ENCODE assay signal across 15 cellular contexts in genomic region chr12:19846561-19846960, GRCh38.
DNase-seq lines count a peak whose midpoint lies in the region; ATAC-seq, FAIRE-seq and TF ChIP-seq lines count a peak whose summit lies in the region.
"Had no signal": no experiment of that assay in that cellular context is flagged by ENCODE, and none has a peak within 500 bp of the region (broad histone marks: within the 10 kb centered on the region; RNA-seq: fewer than 3 reads in every experiment).

No MANE protein-coding gene starts in this region.

- no peak overlapping the region for H3K14ac ChIP-seq in IMR-90 (replicated peaks; ENCODE audit: low read depth, low read length)

- peak; percentile 13 to 19 for DNase-seq in A549 (ENCODE audit: low read depth in 1 of 2, low spot score in 1 of 2)
- DNase-seq in IMR-90: peak; percentile 69
- DNase-seq in astrocyte of the hippocampus (ENCODE audit: low read depth, low spot score): peak; percentile 68
- DNase-seq in kidney glomerular epithelial cell (lab: John Stamatoyannopoulos, UW): peak; percentile 70
- DNase-seq in AML-193 (lab: John Stamatoyannopoulos, UW): no peak
- no peak for DNase-seq in anterior cingulate cortex (lab: John Stamatoyannopoulos, UW)
- DNase-seq in C1 segment of cervical spinal cord (lab: John Stamatoyannopoulos, UW): no peak
- no peak for DNase-seq in middle frontal gyrus (ENCODE audit: extremely low spot score, low spot score)
- DNase-seq: activated CD4-positive, alpha-beta T cell treated with anti-CD3 and anti-CD28 coated beads, Interleukin-2, amount 50 U/mL, for 4 hours; activated naive CD4-positive, alpha-beta T cell treated with anti-CD3 and anti-CD28 coated beads, Interleukin-2, amount 10 ng/mL, durations not matched to agents 7 days and 5 days; GF-D8; stimulated activated naive CD4-positive, alpha-beta T cell; SW 1271 had no signal

- 0 out of 2 replicates have a peak overlapping the region, but pooled peaks have one; percentile 28 for H2BK120ac ChIP-seq in IMR-90 (ENCODE audit: low read depth, low read length)

- WGBS in A549 (ENCODE audit: missing lambda C conversion rate): 8% methylated on average over 3 of the region's 3 CpGs
- no CpG with 5 or more reads among the region's 3 CpGs for WGBS in IMR-90 (ENCODE audit: extremely low coverage in 2 of 2, insufficient read length in 1 of 2), 2 experiments

- H4K8ac ChIP-seq in IMR-90 (ENCODE audit: low read depth in 2 of 2, low read length in 2 of 2): no peak overlapping the region; a peak in 1 of 4 replicates

- H3K36me3 ChIP-seq in IMR-90 (ENCODE audit: control insufficient read depth, insufficient read depth, low read length): no peaks in the 10 kb centered on the region

- no peak overlapping the region for H2AK5ac ChIP-seq in IMR-90 (ENCODE audit: low read depth, low read length)

- peaks cover 12% of the 10 kb centered on the region for H3K4me1 ChIP-seq in A549
- peaks cover 11% of the 10 kb centered on the region for H3K4me1 ChIP-seq in IMR-90 (ENCODE audit: control insufficient read depth, insufficient read depth, low read length)

- no TSS peak for BruUV-seq in IMR-90 (replicated peaks; lab: Mats Ljungman, UMichigan)

- peak overlapping the region; percentile 26 for H3K4me2 ChIP-seq in A549
- peak overlapping the region; percentile 47; the same call in 1 of the 2 replicates for H3K4me2 ChIP-seq in IMR-90 (ENCODE audit: low read depth, low read length)

- H2BK5ac ChIP-seq in IMR-90 (ENCODE audit: low read depth, low read length, poor library complexity, severe bottlenecking): peak overlapping the region; percentile 93

- H3K27ac ChIP-seq in A549 (peak overlapping the region in 1 of 2 experiments; percentile 50; a peak in 1 of 6 replicates), IMR-90 (ENCODE audit: insufficient read depth, low read length) (no peak overlapping the region)

- TF ChIP-seq EP300 in A549 (IDR thresholded peaks at IDR 0.05): no peak

- TF ChIP-seq POLR2A in A549 (IDR thresholded peaks at IDR 0.05; ENCODE audit: low read length): no peak
- no peak for TF ChIP-seq POLR2A in IMR-90 (IDR thresholded peaks at IDR 0.05; ENCODE audit: low read depth, low read length)

- peak overlapping the region; percentile 88; the same call in 1 of the 2 replicates for H3K18ac ChIP-seq in IMR-90 (ENCODE audit: low read depth, low read length)

- no peak overlapping the region; the same call in 1 of the 2 replicates for H3K4ac ChIP-seq in IMR-90 (ENCODE audit: low read depth, low read length)

- H4K20me1 ChIP-seq in IMR-90 (ENCODE audit: insufficient read depth, low read length): no peaks in the 10 kb centered on the region

- dilution Hi-C loops in IMR-90 (cut with HindIII; ENCODE audit: low sequenced_read_pairs, unreplicated experiment): no loop called here

- CTCF ChIA-PET in A549 (lab: Yijun Ruan, JAX): interaction anchor here (0.6 kb wide), 1 partner anchor 395 kb away, joined by 3 read pairs; no protein-coding TSS in a partner anchor
- CTCF ChIA-PET in IMR-90 (lab: Yijun Ruan, JAX): interaction anchor here (0.6 to 1.1 kb wide), 3 partner anchors 9 to 531 kb away, joined by 3 to 4 read pairs (median 3); no protein-coding TSS in a partner anchor

- no peak overlapping the region for H2AK9ac ChIP-seq in IMR-90 (replicated peaks; ENCODE audit: low read depth, low read length, poor library complexity)

- H3K79me1 ChIP-seq in IMR-90 (ENCODE audit: low read depth in 1 of 2, low read length in 2 of 2): no peaks in the 10 kb centered on the region

- H3K9me1 ChIP-seq in IMR-90 (ENCODE audit: insufficient read depth, low read length): peaks cover 7% of the 10 kb centered on the region

- no peak overlapping the region for H3K4me3 ChIP-seq in A549
- no peak overlapping the region for H3K4me3 ChIP-seq in IMR-90 (ENCODE audit: insufficient read depth, low read depth, low read length)
- H3K4me3 ChIP-seq: K562 had no signal

- no peak overlapping the region for H2AFZ ChIP-seq in IMR-90 (replicated peaks; ENCODE audit: low read length, poor library complexity)

- intact Hi-C loops in IMR-90 (cut with micrococcal nuclease): no loop called here

- TF ChIP-seq RAD21 in A549 (conservative IDR thresholded peaks at IDR 0.05 in 1 of 2, IDR thresholded peaks at IDR 0.05 in 1 of 2) (no peak), IMR-90 (IDR thresholded peaks at IDR 0.05; ENCODE audit: low read length) (no peak)

- ATAC-seq in A549: peak; percentile 56 to 69; a peak in 2 of 6 replicates
- peak; percentile 27 for ATAC-seq in IMR-90 (ENCODE audit: low read depth)
- ATAC-seq: K562; natural killer cell treated with Interleukin-12 subunit alpha and Interleukin-12 subunit beta and Interleukin-15 and Interleukin-18, amount 100 ng/mL, for 72 hours had no signal

- POLR2A ChIA-PET in A549 (lab: Yijun Ruan, JAX) (no interaction called here), IMR-90 (lab: Charles Lee; ENCODE audit: unreplicated experiment) (no interaction called here)

- H2BK15ac ChIP-seq in IMR-90 (ENCODE audit: low read depth, low read length): no peak overlapping the region

- no peak overlapping the region for H4K91ac ChIP-seq in IMR-90 (ENCODE audit: insufficient read depth, low read depth, low read length)

- TF ChIP-seq CTCF in A549 (IDR thresholded peaks at IDR 0.05) (no peak), IMR-90 (conservative IDR thresholded peaks at IDR 0.05; ENCODE audit: low read depth, low read length) (no peak)

- no peak overlapping the region for H3K23ac ChIP-seq in IMR-90 (ENCODE audit: low read depth, low read length)

- H3K27me3 ChIP-seq in IMR-90 (ENCODE audit: control insufficient read depth, insufficient read depth, low read length): no peaks in the 10 kb centered on the region

- no peak overlapping the region; the same call in 1 of the 2 replicates for H3K9ac ChIP-seq in IMR-90 (ENCODE audit: low read depth, low read length)

- H4K5ac ChIP-seq in IMR-90 (ENCODE audit: low read depth, low read length): peak overlapping the region; percentile 12; the same call in 1 of the 2 replicates

- no peak overlapping the region for H3K56ac ChIP-seq in IMR-90 (ENCODE audit: extremely low read depth, insufficient read depth, low read length)

- FAIRE-seq in A549 (lab: Jason Lieb, UNC): no peak
- FAIRE-seq: K562 had no signal

- peak overlapping the region; percentile 75; the same call in 1 of the 2 replicates for H2BK20ac ChIP-seq in IMR-90 (ENCODE audit: low read depth, low read length)

- 0 out of 3 replicates have a peak, but pooled peaks cover 3% of the 10 kb centered on the region for H3K9me3 ChIP-seq in A549
- peaks cover 3% of the 10 kb centered on the region; the same call in 1 of the 2 replicates for H3K9me3 ChIP-seq in IMR-90 (ENCODE audit: control insufficient read depth, insufficient read depth, low read length)

- in situ Hi-C loops in IMR-90 (cut with MboI; ENCODE audit: low sequenced_read_pairs): no loop called here

TF ChIP-seq in A549, 52 proteins besides CTCF, POLR2A, EP300 and RAD21 (continues in another document):
- peak; percentile 48 to 75; a peak in 3 of 4 replicates for TF ChIP-seq CEBPB (IDR thresholded peaks at IDR 0.05)
- TF ChIP-seq NFE2L2 (conservative IDR thresholded peaks at IDR 0.05; ENCODE audit: low read length): no peak
- no peak for TF ChIP-seq CBX8 (IDR thresholded peaks at IDR 0.05)
- no peak for TF ChIP-seq E2F6 (IDR thresholded peaks at IDR 0.05; ENCODE audit: borderline replicate concordance, low read depth)
- TF ChIP-seq ZFP36 (IDR thresholded peaks at IDR 0.05; ENCODE audit: borderline replicate concordance, partially characterized antibody): no peak
- TF ChIP-seq BCL3 (IDR thresholded peaks at IDR 0.05): no peak

TF ChIP-seq in IMR-90, 13 proteins besides CTCF, POLR2A, EP300 and RAD21:
- TF ChIP-seq MXI1 (IDR thresholded peaks at IDR 0.05; ENCODE audit: borderline replicate concordance, low read depth, low read length): no peak
- TF ChIP-seq NFE2L2 (IDR thresholded peaks at IDR 0.05; ENCODE audit: low read depth, low read length): no peak
- TF ChIP-seq CHD1 (IDR thresholded peaks at IDR 0.05; ENCODE audit: low read depth, low read length): no peak
- peak; percentile 91 for TF ChIP-seq CEBPB (IDR thresholded peaks at IDR 0.05; ENCODE audit: low read depth, low read length)
- no peak for TF ChIP-seq BHLHE40 (IDR thresholded peaks at IDR 0.05; ENCODE audit: low read depth, low read length)

Comparison
In these comparisons a context has a peak if more than half of its experiments do, and no peak if none do; other contexts are left out.
1. DNase-seq: peak in A549 (2 of 2), IMR-90 (single experiment), astrocyte of the hippocampus (single experiment) and kidney glomerular epithelial cell (single experiment); none in AML-193 (0 of 2), anterior cingulate cortex (0 of 58), C1 segment of cervical spinal cord (0 of 14) and middle frontal gyrus (single experiment).